Comparison of ENCODE assay signal across 14 cellular contexts in genomic region chr16:87350681-87351319, GRCh38. TPM values are rescaled to one million over a fixed set of nuclear protein-coding genes. Genes with fewer than 3 reads are reported as not detected.
A peak's percentile ranks its signal among the peaks of the same experiment; 100 is the strongest.
DNase-seq lines count a peak whose midpoint lies in the region; TF ChIP-seq lines count a peak whose summit lies in the region.
"Had no signal": no experiment of that assay in that cellular context is flagged by ENCODE, and none has a peak within 500 bp of the region (broad histone marks: within the 10 kb centered on the region; RNA-seq: fewer than 3 reads in every experiment).

No MANE protein-coding gene starts in this region.

- H3K4me3 Mint-ChIP-seq in HFFc6: peak overlapping the region; percentile 78
- no peak overlapping the region for H3K4me3 Mint-ChIP-seq in nephron progenitor cell
- H3K4me3 Mint-ChIP-seq: activated T-cell treated with anti-CD3 and anti-CD28 coated beads, Interleukin-2, amount 50 U/mL, for 72 hours; B cell; natural killer cell had no signal

- H3K27ac ChIP-seq in fibroblast of lung (ENCODE audit: insufficient read depth, low read length) (peak overlapping the region; percentile 56), Karpas-422 (ENCODE audit: low read length) (no peak overlapping the region)
- H3K27ac ChIP-seq: esophagus muscularis mucosa had no signal

- H3K4me1 ChIP-seq in fibroblast of lung (ENCODE audit: control insufficient read depth, extremely low read depth, insufficient read depth, low read length): peaks cover 3% of the 10 kb centered on the region
- no peaks in the 10 kb centered on the region for H3K4me1 ChIP-seq in Karpas-422 (ENCODE audit: low read length)

- peak overlapping the region; percentile 90 for H3K27ac Mint-ChIP-seq in HFFc6
- peak overlapping the region; percentile 77 for H3K27ac Mint-ChIP-seq in nephron progenitor cell
- H3K27ac Mint-ChIP-seq: activated T-cell treated with anti-CD3 and anti-CD28 coated beads, Interleukin-2, amount 50 U/mL, for 72 hours; B cell had no signal

- H3K4me2 ChIP-seq in fibroblast of lung (ENCODE audit: extremely low read depth, insufficient read depth, low read length) (peak overlapping the region; percentile 88), Karpas-422 (ENCODE audit: low read depth, low read length, poor library complexity, severe bottlenecking) (no peak overlapping the region)

- H2AFZ ChIP-seq in fibroblast of lung (ENCODE audit: low read length): peak overlapping the region; percentile 53
- no peak overlapping the region for H2AFZ ChIP-seq in Karpas-422 (ENCODE audit: low read length)

- H3K9me3 ChIP-seq in fibroblast of lung (ENCODE audit: control insufficient read depth, insufficient read depth, low read depth, low read length): no peaks in the 10 kb centered on the region
- H3K9me3 ChIP-seq in Karpas-422 (ENCODE audit: low read length): no peaks in the 10 kb centered on the region
- H3K9me3 ChIP-seq: esophagus muscularis mucosa had no signal

- H3K79me2 ChIP-seq in fibroblast of lung (ENCODE audit: control insufficient read depth, insufficient read depth, low read length) (peaks cover 1% of the 10 kb centered on the region), Karpas-422 (ENCODE audit: low read length) (peaks cover 67% of the 10 kb centered on the region)

- H3K9me2 ChIP-seq in Karpas-422 (replicated peaks; ENCODE audit: insufficient read depth, low read length): no peaks in the 10 kb centered on the region

- H3K27me3 ChIP-seq in fibroblast of lung (ENCODE audit: control insufficient read depth, insufficient read depth, low read length) (no peaks in the 10 kb centered on the region), Karpas-422 (ENCODE audit: low read length) (no peaks in the 10 kb centered on the region)
- H3K27me3 ChIP-seq: esophagus muscularis mucosa had no signal

- H3K9ac ChIP-seq in fibroblast of lung (ENCODE audit: insufficient read depth, low read length) (no peak overlapping the region), Karpas-422 (ENCODE audit: low read length) (no peak overlapping the region)

- peaks cover 13% of the 10 kb centered on the region for H3K36me3 ChIP-seq in fibroblast of lung (ENCODE audit: control insufficient read depth, insufficient read depth, low read length)
- H3K36me3 ChIP-seq in Karpas-422 (ENCODE audit: insufficient read depth, low read length): no peaks in the 10 kb centered on the region; the same call in 1 of the 2 replicates

- H4K20me1 ChIP-seq in fibroblast of lung (ENCODE audit: control insufficient read depth, extremely low read depth, insufficient read depth, low read length) (peaks cover 1% of the 10 kb centered on the region), Karpas-422 (ENCODE audit: insufficient read depth, low read depth, low read length) (peaks cover 7% of the 10 kb centered on the region; the same call in 1 of the 2 replicates)

- peaks cover 22% of the 10 kb centered on the region for H3K4me1 Mint-ChIP-seq in HFFc6 (ENCODE audit: low read depth)
- H3K4me1 Mint-ChIP-seq in nephron progenitor cell: peaks cover 52% of the 10 kb centered on the region
- H3K4me1 Mint-ChIP-seq: B cell had no signal

- TF ChIP-seq CTCF in AG09309 (IDR thresholded peaks at IDR 0.05; ENCODE audit: control insufficient read depth, insufficient read depth, low read depth, low read length, missing control alignments): no peak
- TF ChIP-seq CTCF in HFFc6 (IDR thresholded peaks at IDR 0.05): no peak
- no peak for TF ChIP-seq CTCF in fibroblast of lung (conservative IDR thresholded peaks at IDR 0.05 in 1 of 2, IDR thresholded peaks at IDR 0.05 in 1 of 2; ENCODE audit: low read depth in 1 of 2, low read length in 2 of 2)
- no peak for TF ChIP-seq CTCF in nephron progenitor cell (IDR thresholded peaks at IDR 0.05)

- no peaks in the 10 kb centered on the region for H3K9me3 Mint-ChIP-seq in HFFc6
- H3K9me3 Mint-ChIP-seq in nephron progenitor cell: no peaks in the 10 kb centered on the region
- H3K9me3 Mint-ChIP-seq: activated T-cell treated with anti-CD3 and anti-CD28 coated beads, Interleukin-2, amount 50 U/mL, for 72 hours; natural killer cell had no signal

- DNase-seq in AG09309 (ENCODE audit: low read depth) (no peak), HFFc6 (peak; percentile 57), fibroblast of lung (ENCODE audit: low read depth in 2 of 2) (peak; percentile 45 to 62), nephron progenitor cell (no peak), cerebellum (ENCODE audit: low spot score) (no peak), NCI-H2196 (lab: John Stamatoyannopoulos, UW; ENCODE audit: unreplicated experiment) (no peak), 8988T (no peak), Karpas-422 (no peak)
- DNase-seq: activated T-cell treated with anti-CD3 and anti-CD28 coated beads, Interleukin-2, amount 50 U/mL, for 72 hours; Kasumi-1; natural killer cell; NCI-H187 treated with DMSO at 0.1 percent for 48 hours had no signal

- H3K4me3 ChIP-seq in AG09309 (ENCODE audit: control insufficient read depth, low read depth, low read length) (peak overlapping the region; percentile 10), fibroblast of lung (replicated peaks in 1 of 4; ENCODE audit: control extremely low read depth in 1 of 4, insufficient read depth in 1 of 4, low read depth in 3 of 4, low read length in 4 of 4) (peak overlapping the region; percentile 6 to 31 (median 22)), Karpas-422 (ENCODE audit: low read length) (no peak overlapping the region)
- H3K4me3 ChIP-seq: esophagus muscularis mucosa had no signal

- H3K27me3 Mint-ChIP-seq in HFFc6 (ENCODE audit: insufficient read depth) (peaks cover under 1% of the 10 kb centered on the region; the same call in 1 of the 2 replicates), nephron progenitor cell (ENCODE audit: low read depth, poor library complexity) (no peaks in the 10 kb centered on the region)
- H3K27me3 Mint-ChIP-seq: B cell had no signal

- H3K36me3 Mint-ChIP-seq in HFFc6 (ENCODE audit: low read depth): peaks cover 4% of the 10 kb centered on the region; the same call in 1 of the 2 replicates
- H3K36me3 Mint-ChIP-seq in nephron progenitor cell (ENCODE audit: low read depth): peaks cover 16% of the 10 kb centered on the region
- H3K36me3 Mint-ChIP-seq: natural killer cell had no signal

RNA-seq across cellular contexts. Expression of gene FBXO31, which starts 32.8 kb away (rescaled TPM):
- total RNA-seq in HFFc6 (2021; fragmentation: NEBNext Ultra II Directional; extraction: Animal tissue kit (Norgen Biotek cat#: 25700)): 10 to 100 TPM; 23.0 to 30.0 (median 25.1) TPM
- 38.5 and 40.3 TPM in 2 replicates for total RNA-seq in fibroblast of lung
- 13.5 and 17.6 TPM in 2 replicates for polyA plus RNA-seq in fibroblast of lung
- 21.9 and 26.4 TPM in 2 replicates for polyA plus RNA-seq in fibroblast of lung (2012)
- polyA minus RNA-seq in fibroblast of lung (ENCODE audit: low replicate concordance): 43.6 and 55.9 TPM in 2 replicates
- total RNA-seq in cerebellum: 28.9 TPM
- total RNA-seq in Karpas-422 (2014; rRNA removed; shearing (Covaris generic); ENCODE audit: low replicate concordance): 17.1 and 34.3 TPM in 2 replicates

RNA-seq across cellular contexts. Expression of gene C16orf95, which starts 33.6 kb away (rescaled TPM):
- total RNA-seq in HFFc6 (2021; fragmentation: NEBNext Ultra II Directional; extraction: Animal tissue kit (Norgen Biotek cat#: 25700)): 10 to 100 TPM in 5 of 6 experiments, 1 to 10 TPM in 1; 8.5 to 15.0 (median 11.7) TPM
- total RNA-seq in fibroblast of lung (3.1 and 5.4 TPM in 2 replicates), cerebellum (4.4 TPM)
- polyA plus RNA-seq in fibroblast of lung: 1.3 and 2.4 TPM in 2 replicates
- 5.4 and 8.8 TPM in 2 replicates for polyA plus RNA-seq in fibroblast of lung (2012)
- 0.82 and 4.6 TPM in 2 replicates for polyA minus RNA-seq in fibroblast of lung (ENCODE audit: low replicate concordance)
- 9.7 and 12.0 TPM in 2 replicates for total RNA-seq in Karpas-422 (2014; rRNA removed; shearing (Covaris generic); ENCODE audit: low replicate concordance)

RNA-seq across cellular contexts. Expression of gene MAP1LC3B, which starts 41.3 kb away (rescaled TPM):
- 100 to 1,000 TPM in 2 of 6 experiments, 10 to 100 TPM in 4; 81.3 to 112 (median 85.4) TPM for total RNA-seq in HFFc6 (2021; fragmentation: NEBNext Ultra II Directional; extraction: Animal tissue kit (Norgen Biotek cat#: 25700))
- total RNA-seq in fibroblast of lung: 28.0 and 41.1 TPM in 2 replicates
- 50.6 and 67.6 TPM in 2 replicates for polyA plus RNA-seq in fibroblast of lung
- 83.9 and 96.1 TPM in 2 replicates for polyA plus RNA-seq in fibroblast of lung (2012)
- polyA minus RNA-seq in fibroblast of lung (ENCODE audit: low replicate concordance): 15.3 and 30.1 TPM in 2 replicates
- total RNA-seq in cerebellum: 36.3 TPM
- total RNA-seq in Karpas-422 (2014; rRNA removed; shearing (Covaris generic); ENCODE audit: low replicate concordance): 30.2 and 56.0 TPM in 2 replicates

Comparison
In these comparisons a context has a peak if more than half of its experiments do, and no peak if none do; other contexts are left out.
1. DNase-seq: peak in HFFc6 (single experiment) and fibroblast of lung (2 of 2); none in AG09309 (single experiment), nephron progenitor cell (single experiment), cerebellum (single experiment), NCI-H2196 (single experiment), 8988T (single experiment) and Karpas-422 (single experiment).